8 cellular contexts compared by ENCODE assay signal in genomic region chr9:33290247-33290993, GRCh38. TPM values are rescaled to one million over a fixed set of nuclear protein-coding genes. Genes with fewer than 3 reads are reported as not detected.
A peak's percentile ranks its signal among the peaks of the same experiment; 100 is the strongest.
DNase-seq lines count a peak whose midpoint lies in the region; ATAC-seq, FAIRE-seq and TF ChIP-seq lines count a peak whose summit lies in the region.

Gene NFX1, plus strand, starts transcription at chr9:33290516. Its CDS starts 57 bp downstream, at chr9:33290573.

- WGBS in psoas muscle, 3 donors = 0% methylated on average over 59 to 60 of the region's 60 CpGs

- TF ChIP-seq CTCF in psoas muscle (IDR thresholded peaks at IDR 0.05) = no peak

- peak within 1 kb of the TSS; percentile 83 for H3K4me3 ChIP-seq in psoas muscle

- peaks cover 4 to 43% of the 10 kb centered on the region in 2 donors for H3K36me3 ChIP-seq in psoas muscle (ENCODE audit: insufficient read depth in 1 of 2, low read depth in 1 of 2)

- FAIRE-seq in urothelium cell line (lab: Jason Lieb, UNC) = peak; percentile 92

- H3K27me3 ChIP-seq in psoas muscle (ENCODE audit: insufficient read depth in 3 of 3, low read length in 2 of 3) = no peaks in the 10 kb centered on the region

- no peaks in the 10 kb centered on the region for H3K9me3 ChIP-seq in psoas muscle

- ATAC-seq in GM18499 (IDR thresholded peaks at IDR 0.05; ENCODE audit: insufficient read depth, unreplicated experiment) (peak; percentile 73), HG02943 (IDR thresholded peaks at IDR 0.05; ENCODE audit: low read depth, unreplicated experiment) (peak; percentile 86), left ventricle myocardium superior (peak; percentile 93), psoas muscle (peak; percentile 88 to 92 (median 90))

- peaks cover 54% of the 10 kb centered on the region for H3K4me1 ChIP-seq in psoas muscle

- intact Hi-C loops in T-helper 2 cell treated with Interferon-gamma antibody and Interleukin-4, amounts not matched to agents 100 ng/mL and 5 ng/mL, for 36 hours (cut with micrococcal nuclease) = loop anchor here (1.0 to 2.0 kb wide), 9 partner anchors 14 to 289 kb away; partner anchors contain the start of genes APTX, AQP3, B4GALT1 and BAG1
- intact Hi-C loops in left ventricle myocardium superior (cut with micrococcal nuclease) = no loop called here
- intact Hi-C loops in psoas muscle (cut with DNase I) = loop anchor here (5.0 kb wide), 2 partner anchors 37 to 182 kb away; partner anchors contain the start of gene NOL6 (in 1 of the 2)

- H3K27ac ChIP-seq in psoas muscle = peak within 1 kb of the TSS; percentile 99

- DNase-seq in NCI-H187 treated with DMSO at 0.1 percent for 48 hours (lab: John Stamatoyannopoulos, UW) (peak; percentile 40), anterior cingulate cortex (lab: John Stamatoyannopoulos, UW) (peak; percentile 75 to 98 (median 93)), left ventricle myocardium superior (peak; percentile 99), psoas muscle (peak; percentile 99), urothelium cell line (ENCODE audit: low spot score) (peak; percentile 98)

RNA-seq across cellular contexts. Expression of gene NFX1, which starts in this region (rescaled TPM):
- total RNA-seq in T-helper 2 cell treated with Interferon-gamma antibody and Interleukin-4, amounts not matched to agents 100 ng/mL and 5 ng/mL, for 36 hours = 44.0 and 45.4 TPM in 2 replicates
- total RNA-seq in left ventricle myocardium superior (31.6 TPM), psoas muscle (10 to 100 TPM; 33.8 to 59.2 (median 46.1) TPM)
- polyA plus RNA-seq in psoas muscle = 10 to 100 TPM; 20.9 to 33.4 (median 26.8) TPM

Comparison
In these comparisons a context has a peak if more than half of its experiments do, and no peak if none do; other contexts are left out.
1. Peak in every context shown above with its lines: DNase-seq, ATAC-seq, H3K4me3 ChIP-seq and H3K27ac ChIP-seq.
2. DNase-seq: peak in every context shown above with its lines; median percentile 99 in left ventricle myocardium superior; 99 in psoas muscle; 98 in urothelium cell line; 93 in anterior cingulate cortex; 40 in NCI-H187 treated with DMSO at 0.1 percent for 48 hours.